34 cellular contexts compared by ENCODE assay signal in genomic region chr6:169319561-169319960, GRCh38.
A peak's percentile ranks its signal among the peaks of the same experiment; 100 is the strongest.
DNase-seq lines count a peak whose midpoint lies in the region; ATAC-seq and TF ChIP-seq lines count a peak whose summit lies in the region.
"Had no signal": no experiment of that assay in that cellular context is flagged by ENCODE, and none has a peak within 500 bp of the region (broad histone marks: within the 10 kb centered on the region; RNA-seq: fewer than 3 reads in every experiment).

No MANE protein-coding gene starts in this region.

- WGBS in ovary, 3 donors: 17 to 53% (median 19%) methylated on average over 9 of the region's 9 CpGs
- 5 to 13% methylated on average over 9 of the region's 9 CpGs for WGBS in aorta, 2 donors
- 35 to 53% methylated on average over 9 of the region's 9 CpGs for WGBS in tibial nerve, 2 donors

- H3K36me3 ChIP-seq in ovary (no peaks in the 10 kb centered on the region), aorta (ENCODE audit: control insufficient read depth in 1 of 2, insufficient read depth in 2 of 2, low read length in 1 of 2) (no peaks in the 10 kb centered on the region), tibial nerve (no peaks in the 10 kb centered on the region)
- H3K36me3 ChIP-seq: adrenal gland, brain microvascular endothelial cell had no signal

- H3K4me1 ChIP-seq in ovary (ENCODE audit: insufficient read depth) (peaks cover 7% of the 10 kb centered on the region), aorta (ENCODE audit: control insufficient read depth in 1 of 2, insufficient read depth in 2 of 2, low read length in 2 of 2) (peaks cover 0 to 8% of the 10 kb centered on the region in 2 donors), tibial nerve (peaks cover 0 to 5% (median 0%) of the 10 kb centered on the region in 4 donors)
- H3K4me1 ChIP-seq: adrenal gland, psoas muscle had no signal

- intact Hi-C loops in activated CD4-positive, alpha-beta T cell treated with anti-CD3 and anti-CD28 coated beads, Interleukin-2, amount 10 ng/mL, durations not matched to agents 24 days and 14 days (cut with micrococcal nuclease): no loop called here
- intact Hi-C loops in ovary (cut with DNase I): no loop called here
- intact Hi-C loops in aorta (cut with DNase I): no loop called here

- DNase-seq in activated CD4-positive, alpha-beta T cell treated with anti-CD3 and anti-CD28 coated beads, Interleukin-2, amount 10 ng/mL, durations not matched to agents 24 days and 14 days: peak; percentile 27
- DNase-seq in activated CD4-positive, alpha-beta T cell treated with anti-CD3 and anti-CD28 coated beads for 48 hours: no peak
- peak; percentile 70 for DNase-seq in fibroblast of mammary gland (ENCODE audit: low read depth)
- DNase-seq in ovary: peak; percentile 46 to 70 (median 52)
- DNase-seq in aorta: peak in 1 of 2 donors; percentile 63
- DNase-seq in tibial nerve (ENCODE audit: low spot score in 2 of 2): no peak
- DNase-seq in GOT3 (lab: John Stamatoyannopoulos, UW): no peak
- DNase-seq: activated CD4-positive, alpha-beta memory T cell treated with anti-CD3 and anti-CD28 coated beads for 36 hours; activated CD8-positive, alpha-beta memory T cell treated with anti-CD3 and anti-CD28 coated beads, Interleukin-2, amount 50 U/mL, for 4 hours; activated naive CD4-positive, alpha-beta T cell treated with anti-CD3 and anti-CD28 coated beads for 36 hours; adrenal gland; brain microvascular endothelial cell; CD8-positive, alpha-beta memory T cell; cerebellar nuclear complex; DMS 273 treated with DMSO at 0.1 percent for 48 hours; H9; immature natural killer cell; KG1; left colon; mammary epithelial cell; MM.1S; NCI-H1105 treated with DMSO at 0.1 percent for 48 hours; NCI-H1930; NCI-H526; psoas muscle; T-helper 17 cell had no signal

- no peaks in the 10 kb centered on the region for H3K9me3 ChIP-seq in ovary
- no peaks in the 10 kb centered on the region for H3K9me3 ChIP-seq in aorta (ENCODE audit: control insufficient read depth, low read length)
- H3K9me3 ChIP-seq in tibial nerve: no peaks in the 10 kb centered on the region
- H3K9me3 ChIP-seq: adrenal gland, psoas muscle had no signal

- TF ChIP-seq POLR2A in ovary (IDR thresholded peaks at IDR 0.05): no peak
- TF ChIP-seq POLR2A in tibial nerve (IDR thresholded peaks at IDR 0.05): no peak

- H3K27me3 ChIP-seq in ovary (no peaks in the 10 kb centered on the region), aorta (ENCODE audit: control insufficient read depth in 1 of 2, insufficient read depth in 2 of 2, low read length in 1 of 2) (no peaks in the 10 kb centered on the region), tibial nerve (no peaks in the 10 kb centered on the region)
- H3K27me3 ChIP-seq: adrenal gland, brain microvascular endothelial cell had no signal

- H3K36me3 Mint-ChIP-seq in activated CD4-positive, alpha-beta T cell treated with anti-CD3 and anti-CD28 coated beads, Interleukin-2, amount 10 ng/mL, durations not matched to agents 24 days and 14 days (ENCODE audit: low read depth): no peaks in the 10 kb centered on the region
- H3K36me3 Mint-ChIP-seq: activated CD4-positive, alpha-beta memory T cell treated with anti-CD3 and anti-CD28 coated beads for 36 hours; CD8-positive, alpha-beta memory T cell; immature natural killer cell; stimulated activated memory B cell treated with anti-CD40 and anti-IgM and Interleukin-4, amounts not matched to agents 10 μg/mL and 1 μg/mL and 100 μg/mL, for 72 hours had no signal

- no peak for TF ChIP-seq EP300 in ovary (IDR thresholded peaks at IDR 0.05)
- no peak for TF ChIP-seq EP300 in tibial nerve (IDR thresholded peaks at IDR 0.05)

- H3K27ac ChIP-seq in ovary (peak overlapping the region in 1 of 2 donors; percentile 53), aorta (ENCODE audit: low read depth in 1 of 2, low read length in 2 of 2) (peak overlapping the region in 1 of 2 donors; percentile 73), tibial nerve (peak overlapping the region in 2 of 4 donors; percentile 70 to 72)
- H3K27ac ChIP-seq: 22Rv1, adrenal gland, brain microvascular endothelial cell, HL-60, psoas muscle had no signal

- H3K27me3 Mint-ChIP-seq in activated CD4-positive, alpha-beta T cell treated with anti-CD3 and anti-CD28 coated beads, Interleukin-2, amount 10 ng/mL, durations not matched to agents 24 days and 14 days: no peaks in the 10 kb centered on the region

- H3K4me3 ChIP-seq in fibroblast of mammary gland (ENCODE audit: control insufficient read depth, low read depth, low read length) (no peak overlapping the region), ovary (no peak overlapping the region), aorta (ENCODE audit: low read length in 2 of 2) (no peak overlapping the region), tibial nerve (no peak overlapping the region)
- H3K4me3 ChIP-seq: adrenal gland, GM12878, psoas muscle had no signal

- ATAC-seq in aorta (ENCODE audit: low FRiP score) (peak; percentile 80), HG03039 (IDR thresholded peaks at IDR 0.05; ENCODE audit: unreplicated experiment) (no peak)
- ATAC-seq: GM12878; left colon; psoas muscle; SK-N-SH treated with all-trans-retinoic acid at 6 μM for 48 hours; stimulated activated memory B cell treated with anti-CD40 and anti-IgM and Interleukin-4, amounts not matched to agents 10 μg/mL and 1 μg/mL and 100 μg/mL, for 72 hours; T-helper 17 cell had no signal

- H3K27ac Mint-ChIP-seq in activated CD4-positive, alpha-beta T cell treated with anti-CD3 and anti-CD28 coated beads, Interleukin-2, amount 10 ng/mL, durations not matched to agents 24 days and 14 days: no peak overlapping the region
- H3K27ac Mint-ChIP-seq: activated CD4-positive, alpha-beta memory T cell treated with anti-CD3 and anti-CD28 coated beads for 36 hours; activated naive CD4-positive, alpha-beta T cell treated with anti-CD3 and anti-CD28 coated beads for 36 hours; activated T-helper 1 cell treated with anti-CD3 and anti-CD28 coated beads, Interleukin-12 subunit alpha, Interleukin-12 subunit beta, Interleukin-2, Interleukin-4 antibody, amounts not matched to agents 30 ng/mL and 10 ng/mL and 1 ng/mL, durations not matched to agents 14 hours and 24 hours and 36 hours; B cell; CD8-positive, alpha-beta memory T cell; H9; immature natural killer cell; stimulated activated memory B cell treated with anti-CD40 and anti-IgM and Interleukin-4, amounts not matched to agents 10 μg/mL and 1 μg/mL and 100 μg/mL, for 72 hours; T-helper 17 cell had no signal

- TF ChIP-seq CTCF in fibroblast of mammary gland (conservative IDR thresholded peaks at IDR 0.05; ENCODE audit: control insufficient read depth, insufficient read depth, low read depth, low read length): no peak
- TF ChIP-seq CTCF in ovary (IDR thresholded peaks at IDR 0.05): no peak
- no peak for TF ChIP-seq CTCF in tibial nerve (IDR thresholded peaks at IDR 0.05)

- no peak overlapping the region for H3K4me3 Mint-ChIP-seq in activated CD4-positive, alpha-beta T cell treated with anti-CD3 and anti-CD28 coated beads, Interleukin-2, amount 10 ng/mL, durations not matched to agents 24 days and 14 days
- H3K4me3 Mint-ChIP-seq: activated CD4-positive, alpha-beta memory T cell treated with anti-CD3 and anti-CD28 coated beads for 36 hours; activated naive CD4-positive, alpha-beta T cell treated with anti-CD3 and anti-CD28 coated beads for 36 hours; activated T-helper 1 cell treated with anti-CD3 and anti-CD28 coated beads, Interleukin-12 subunit alpha, Interleukin-12 subunit beta, Interleukin-2, Interleukin-4 antibody, amounts not matched to agents 30 ng/mL and 10 ng/mL and 1 ng/mL, durations not matched to agents 14 hours and 24 hours and 36 hours; B cell; CD8-positive, alpha-beta memory T cell; H9; immature natural killer cell; stimulated activated memory B cell treated with anti-CD40 and anti-IgM and Interleukin-4, amounts not matched to agents 10 μg/mL and 1 μg/mL and 100 μg/mL, for 72 hours; T-helper 17 cell had no signal

- H3K9me3 Mint-ChIP-seq in activated CD4-positive, alpha-beta T cell treated with anti-CD3 and anti-CD28 coated beads, Interleukin-2, amount 10 ng/mL, durations not matched to agents 24 days and 14 days: no peaks in the 10 kb centered on the region
- H3K9me3 Mint-ChIP-seq: activated CD4-positive, alpha-beta memory T cell treated with anti-CD3 and anti-CD28 coated beads for 36 hours; activated naive CD4-positive, alpha-beta T cell treated with anti-CD3 and anti-CD28 coated beads for 36 hours; activated T-helper 1 cell treated with anti-CD3 and anti-CD28 coated beads, Interleukin-12 subunit alpha, Interleukin-12 subunit beta, Interleukin-2, Interleukin-4 antibody, amounts not matched to agents 30 ng/mL and 10 ng/mL and 1 ng/mL, durations not matched to agents 14 hours and 24 hours and 36 hours; H9; stimulated activated memory B cell treated with anti-CD40 and anti-IgM and Interleukin-4, amounts not matched to agents 10 μg/mL and 1 μg/mL and 100 μg/mL, for 72 hours had no signal

- H3K4me1 Mint-ChIP-seq in activated CD4-positive, alpha-beta T cell treated with anti-CD3 and anti-CD28 coated beads, Interleukin-2, amount 10 ng/mL, durations not matched to agents 24 days and 14 days: no peaks in the 10 kb centered on the region
- H3K4me1 Mint-ChIP-seq: B cell; CD8-positive, alpha-beta memory T cell; immature natural killer cell; stimulated activated memory B cell treated with anti-CD40 and anti-IgM and Interleukin-4, amounts not matched to agents 10 μg/mL and 1 μg/mL and 100 μg/mL, for 72 hours; T-helper 17 cell had no signal

Comparison
In these comparisons a context has a peak if more than half of its experiments do, and no peak if none do; other contexts are left out.
1. DNase-seq: peak in activated CD4-positive, alpha-beta T cell treated with anti-CD3 and anti-CD28 coated beads, Interleukin-2, amount 10 ng/mL, durations not matched to agents 24 days and 14 days (single experiment), fibroblast of mammary gland (single experiment) and ovary (5 of 5); none in activated CD4-positive, alpha-beta T cell treated with anti-CD3 and anti-CD28 coated beads for 48 hours (single experiment), tibial nerve (0 of 2) and GOT3 (single experiment).